ENCODE assay signal across 23 cellular contexts in genomic region chr15:100220058-100220728, GRCh38.
"Had no signal": no experiment of that assay in that cellular context is flagged by ENCODE, and none has a peak within 500 bp of the region (broad histone marks: within the 10 kb centered on the region; RNA-seq: fewer than 3 reads in every experiment).

No MANE protein-coding gene starts in this region.

- H2AFZ ChIP-seq: parathyroid adenoma had no signal

- H3K27me3 ChIP-seq: heart right ventricle, right lobe of liver, transverse colon had no signal

- H3K9me3 Mint-ChIP-seq: activated naive CD4-positive, alpha-beta T cell treated with anti-CD3 and anti-CD28 coated beads, Interleukin-2, amount 50 U/mL, for 24 hours; activated T-helper 1 cell treated with anti-CD3 and anti-CD28 coated beads, Interleukin-12 subunit alpha, Interleukin-12 subunit beta, Interleukin-2, Interleukin-4 antibody, amounts not matched to agents 30 ng/mL and 10 ng/mL and 1 ng/mL, durations not matched to agents 14 hours and 24 hours and 36 hours; brain; nephron; stimulated activated naive B cell treated with anti-CD40 and anti-IgM and Interleukin-4, amounts not matched to agents 10 μg/mL and 1 μg/mL and 100 μg/mL, for 72 hours had no signal

- DNase-seq: activated CD4-positive, alpha-beta T cell treated with anti-CD3 and anti-CD28 coated beads for 1 hour; activated CD4-positive, alpha-beta T cell treated with anti-CD3 and anti-CD28 coated beads, Interleukin-2, amount 50 U/mL, for 1 hour; activated CD8-positive, alpha-beta T cell treated with anti-CD3 and anti-CD28 coated beads, Interleukin-2, amount 10 ng/mL, durations not matched to agents 7 days and 5 days; activated gamma-delta T cell; aorta; erythroblast; foreskin fibroblast; heart right ventricle; left ventricle myocardium inferior; nucleus accumbens; right lobe of liver; small intestine; stimulated activated CD4-positive, alpha-beta T cell treated with anti-CD3 and anti-CD28 coated beads, Interleukin-15, amount 100 ng/mL, for 24 hours; stimulated activated CD4-positive, alpha-beta T cell treated with anti-CD3 and anti-CD28 coated beads, Interleukin-2, amount 100 ng/mL, for 48 hours; stimulated activated CD8-positive, alpha-beta memory T cell treated with anti-CD3 and anti-CD28 coated beads, Interleukin-4, amount 100 ng/mL, for 48 hours; stimulated activated naive B cell treated with anti-CD40 and anti-IgM and Interleukin-4, amounts not matched to agents 10 μg/mL and 1 μg/mL and 100 μg/mL, for 72 hours; transverse colon; WERI-Rb-1 had no signal

- H3K36me3 ChIP-seq: heart right ventricle, left ventricle myocardium inferior, right lobe of liver, transverse colon, WERI-Rb-1 had no signal

- H3K9ac ChIP-seq: parathyroid adenoma had no signal

- H3K9me3 ChIP-seq: heart right ventricle, left ventricle myocardium inferior, right lobe of liver, transverse colon had no signal

- H3K4me3 ChIP-seq: heart right ventricle, left ventricle myocardium inferior, right lobe of liver, transverse colon had no signal

- H3K36me3 Mint-ChIP-seq: brain; stimulated activated naive B cell treated with anti-CD40 and anti-IgM and Interleukin-4, amounts not matched to agents 10 μg/mL and 1 μg/mL and 100 μg/mL, for 72 hours had no signal

- H3K4me3 Mint-ChIP-seq: activated CD8-positive, alpha-beta T cell treated with anti-CD3 and anti-CD28 coated beads, Interleukin-2, amount 10 ng/mL, durations not matched to agents 7 days and 5 days; activated naive CD4-positive, alpha-beta T cell treated with anti-CD3 and anti-CD28 coated beads, Interleukin-2, amount 50 U/mL, for 24 hours; activated T-helper 1 cell treated with anti-CD3 and anti-CD28 coated beads, Interleukin-12 subunit alpha, Interleukin-12 subunit beta, Interleukin-2, Interleukin-4 antibody, amounts not matched to agents 30 ng/mL and 10 ng/mL and 1 ng/mL, durations not matched to agents 14 hours and 24 hours and 36 hours; brain; nephron; stimulated activated naive B cell treated with anti-CD40 and anti-IgM and Interleukin-4, amounts not matched to agents 10 μg/mL and 1 μg/mL and 100 μg/mL, for 72 hours had no signal

- H3K27ac ChIP-seq: heart right ventricle, left ventricle myocardium inferior, parathyroid adenoma, right lobe of liver, transverse colon, WERI-Rb-1 had no signal

- H3K4me1 ChIP-seq: parathyroid adenoma had no signal

- H3K4me1 Mint-ChIP-seq: stimulated activated naive B cell treated with anti-CD40 and anti-IgM and Interleukin-4, amounts not matched to agents 10 μg/mL and 1 μg/mL and 100 μg/mL, for 72 hours had no signal

- H3K27ac Mint-ChIP-seq: activated CD8-positive, alpha-beta T cell treated with anti-CD3 and anti-CD28 coated beads, Interleukin-2, amount 10 ng/mL, durations not matched to agents 7 days and 5 days; activated naive CD4-positive, alpha-beta T cell treated with anti-CD3 and anti-CD28 coated beads, Interleukin-2, amount 50 U/mL, for 24 hours; activated T-helper 1 cell treated with anti-CD3 and anti-CD28 coated beads, Interleukin-12 subunit alpha, Interleukin-12 subunit beta, Interleukin-2, Interleukin-4 antibody, amounts not matched to agents 30 ng/mL and 10 ng/mL and 1 ng/mL, durations not matched to agents 14 hours and 24 hours and 36 hours; brain; nephron; stimulated activated naive B cell treated with anti-CD40 and anti-IgM and Interleukin-4, amounts not matched to agents 10 μg/mL and 1 μg/mL and 100 μg/mL, for 72 hours had no signal

- H3K27me3 Mint-ChIP-seq: activated naive CD4-positive, alpha-beta T cell treated with anti-CD3 and anti-CD28 coated beads, Interleukin-2, amount 50 U/mL, for 24 hours; stimulated activated naive B cell treated with anti-CD40 and anti-IgM and Interleukin-4, amounts not matched to agents 10 μg/mL and 1 μg/mL and 100 μg/mL, for 72 hours had no signal

- H3K79me2 ChIP-seq: parathyroid adenoma had no signal
